Comparison of ENCODE assay signal across 17 cellular contexts in genomic region chr18:9735238-9735637, GRCh38. TPM values are rescaled to one million over a fixed set of nuclear protein-coding genes. Genes with fewer than 3 reads are reported as not detected.
A peak's percentile ranks its signal among the peaks of the same experiment; 100 is the strongest.
DNase-seq lines count a peak whose midpoint lies in the region; ATAC-seq and TF ChIP-seq lines count a peak whose summit lies in the region.
"Had no signal": no experiment of that assay in that cellular context is flagged by ENCODE, and none has a peak within 500 bp of the region (broad histone marks: within the 10 kb centered on the region; RNA-seq: fewer than 3 reads in every experiment).

No MANE protein-coding gene starts in this region.

- in situ Hi-C loops in KBM-7 (cut with MboI; ENCODE audit: low pct_unique_long_range_greater_than_20kb, low sequenced_read_pairs), result no loop called here

- H2AFZ ChIP-seq in mesenchymal stem cell (ENCODE audit: low read depth, low read length), result no peak overlapping the region

- no peak overlapping the region for H3K14ac ChIP-seq in mesenchymal stem cell (ENCODE audit: low read length in 2 of 2)

- H3K27me3 ChIP-seq in mesenchymal stem cell (ENCODE audit: control insufficient read depth in 1 of 2, insufficient read depth in 1 of 2, low read length in 2 of 2), result no peaks in the 10 kb centered on the region
- H3K27me3 ChIP-seq: pancreas had no signal

- no peak overlapping the region for H3K4ac ChIP-seq in mesenchymal stem cell (ENCODE audit: low read depth in 1 of 2, low read length in 2 of 2)

- H3K4me3 ChIP-seq in mesenchymal stem cell (ENCODE audit: insufficient read depth in 1 of 2, low read depth in 1 of 2, low read length in 2 of 2), result no peak overlapping the region
- H3K4me3 ChIP-seq: pancreas, SK-N-MC had no signal

- H3K9me3 Mint-ChIP-seq in CD14-positive monocyte (peaks cover 0 to 2% (median 0%) of the 10 kb centered on the region in 7 donors), naive B cell (no peaks in the 10 kb centered on the region)
- H3K9me3 Mint-ChIP-seq: activated naive CD4-positive, alpha-beta T cell treated with anti-CD3 and anti-CD28 coated beads, Interleukin-2, amount 10 ng/mL, durations not matched to agents 7 days and 5 days; brain; stimulated activated effector memory CD8-positive, alpha-beta T cell treated with anti-CD3 and anti-CD28 coated beads, Interleukin-12 subunit alpha, Interleukin-12 subunit beta, amount 100 ng/mL, for 72 hours had no signal

- peaks cover 72% of the 10 kb centered on the region for H3K4me1 Mint-ChIP-seq in CD14-positive monocyte
- peaks cover 0 to 16% (median 3%) of the 10 kb centered on the region in 3 donors for H3K4me1 Mint-ChIP-seq in naive B cell

- H3K27ac Mint-ChIP-seq in CD14-positive monocyte, result peak overlapping the region; percentile 81 to 88 (median 85)
- peak overlapping the region in 2 of 6 donors; percentile 33 to 47 for H3K27ac Mint-ChIP-seq in naive B cell
- H3K27ac Mint-ChIP-seq: activated naive CD4-positive, alpha-beta T cell treated with anti-CD3 and anti-CD28 coated beads, Interleukin-2, amount 10 ng/mL, durations not matched to agents 7 days and 5 days; stimulated activated effector memory CD8-positive, alpha-beta T cell treated with anti-CD3 and anti-CD28 coated beads, Interleukin-12 subunit alpha, Interleukin-12 subunit beta, amount 100 ng/mL, for 72 hours had no signal

- peaks cover 15% of the 10 kb centered on the region for H3K4me1 ChIP-seq in mesenchymal stem cell (ENCODE audit: control insufficient read depth, insufficient read depth, low read depth, low read length)

- intact Hi-C loops in CD14-positive monocyte (cut with micrococcal nuclease), result no loop called here

- no peak overlapping the region for H4K8ac ChIP-seq in mesenchymal stem cell (ENCODE audit: low read length)

- H3K36me3 Mint-ChIP-seq in CD14-positive monocyte (peaks cover 61 to 72% of the 10 kb centered on the region in 2 donors), naive B cell (no peaks in the 10 kb centered on the region)
- H3K36me3 Mint-ChIP-seq: activated naive CD4-positive, alpha-beta T cell treated with anti-CD3 and anti-CD28 coated beads, Interleukin-2, amount 10 ng/mL, durations not matched to agents 7 days and 5 days; brain; stimulated activated effector memory CD8-positive, alpha-beta T cell treated with anti-CD3 and anti-CD28 coated beads, Interleukin-12 subunit alpha, Interleukin-12 subunit beta, amount 100 ng/mL, for 72 hours had no signal

- TF ChIP-seq CTCF in CD14-positive monocyte (IDR thresholded peaks at IDR 0.05) (no peak), VCaP (conservative IDR thresholded peaks at IDR 0.05) (no peak)

- H2AK5ac ChIP-seq in mesenchymal stem cell (ENCODE audit: low read length, severe bottlenecking), result no peak overlapping the region

- no peak overlapping the region for H4K91ac ChIP-seq in mesenchymal stem cell (ENCODE audit: low read length)

- ATAC-seq in naive B cell (ENCODE audit: low read depth in 2 of 2), result peak; percentile 32 to 40
- ATAC-seq in GM18858 (IDR thresholded peaks at IDR 0.05; ENCODE audit: unreplicated experiment), result no peak
- ATAC-seq: left cardiac atrium; pancreas; stimulated activated effector memory CD8-positive, alpha-beta T cell treated with anti-CD3 and anti-CD28 coated beads, Interleukin-12 subunit alpha, Interleukin-12 subunit beta, amount 100 ng/mL, for 72 hours had no signal

- H3K27me3 Mint-ChIP-seq in CD14-positive monocyte (ENCODE audit: low read depth in 3 of 3) (peaks cover 0 to 2% (median 0%) of the 10 kb centered on the region in 3 donors), naive B cell (peaks cover 0 to 17% (median 7%) of the 10 kb centered on the region in 3 donors)
- H3K27me3 Mint-ChIP-seq: brain had no signal

- no peaks in the 10 kb centered on the region for H3K9me3 ChIP-seq in mesenchymal stem cell (ENCODE audit: control insufficient read depth, low read length)
- H3K9me3 ChIP-seq: pancreas had no signal

- no peak overlapping the region for H3K9ac ChIP-seq in mesenchymal stem cell (ENCODE audit: low read length)

- no peak overlapping the region for H3K4me2 ChIP-seq in mesenchymal stem cell (ENCODE audit: low read length, poor library complexity, severe bottlenecking)

- no peak overlapping the region for H2BK12ac ChIP-seq in mesenchymal stem cell (ENCODE audit: low read length in 2 of 2)

- H3K18ac ChIP-seq in mesenchymal stem cell (ENCODE audit: low read depth in 1 of 2, low read length in 2 of 2), result no peak overlapping the region

- peaks cover 15% of the 10 kb centered on the region for H3K79me1 ChIP-seq in mesenchymal stem cell (replicated peaks; ENCODE audit: low read length, poor library complexity, severe bottlenecking)

- H3K23ac ChIP-seq in mesenchymal stem cell (ENCODE audit: low read length in 2 of 2), result no peak overlapping the region

- peaks cover 5 to 19% of the 10 kb centered on the region in 2 experiments for H3K36me3 ChIP-seq in mesenchymal stem cell (ENCODE audit: control insufficient read depth in 1 of 2, insufficient read depth in 2 of 2, low read depth in 1 of 2, low read length in 2 of 2)
- H3K36me3 ChIP-seq: pancreas had no signal

- H2BK5ac ChIP-seq in mesenchymal stem cell (ENCODE audit: low read depth, low read length, poor library complexity, severe bottlenecking), result no peak overlapping the region

- H2BK120ac ChIP-seq in mesenchymal stem cell (ENCODE audit: low read depth, low read length), result no peak overlapping the region

- H2BK15ac ChIP-seq in mesenchymal stem cell (ENCODE audit: low read depth, poor library complexity, severe bottlenecking), result no peak overlapping the region

- H3K4me3 Mint-ChIP-seq in CD14-positive monocyte, result no peak overlapping the region
- H3K4me3 Mint-ChIP-seq in naive B cell, result no peak overlapping the region
- H3K4me3 Mint-ChIP-seq: activated naive CD4-positive, alpha-beta T cell treated with anti-CD3 and anti-CD28 coated beads, Interleukin-2, amount 10 ng/mL, durations not matched to agents 7 days and 5 days; brain; stimulated activated effector memory CD8-positive, alpha-beta T cell treated with anti-CD3 and anti-CD28 coated beads, Interleukin-12 subunit alpha, Interleukin-12 subunit beta, amount 100 ng/mL, for 72 hours had no signal

- H3K27ac ChIP-seq in VCaP, result peak overlapping the region; percentile 53; the same call in 1 of the 2 replicates
- H3K27ac ChIP-seq in mesenchymal stem cell (ENCODE audit: low read length, poor library complexity, severe bottlenecking), result no peak overlapping the region
- H3K27ac ChIP-seq: pancreas, SK-N-MC had no signal

- WGBS in mesenchymal stem cell, result 94% methylated on average over 9 of the region's 9 CpGs

- no peak for DNase-seq in CD14-positive monocyte (ENCODE audit: low spot score)
- DNase-seq in KBM-7, result peak; percentile 94
- DNase-seq in naive B cell, result no peak
- no peak for DNase-seq in OCI-M1 (lab: John Stamatoyannopoulos, UW)
- no peak for DNase-seq in mesenchymal stem cell
- no peak for DNase-seq in central memory CD4-positive, alpha-beta T cell
- DNase-seq: activated CD8-positive, alpha-beta memory T cell treated with anti-CD3 and anti-CD28 coated beads, Interleukin-2, amount 50 U/mL, for 4 hours; activated naive CD4-positive, alpha-beta T cell treated with anti-CD3 and anti-CD28 coated beads, Interleukin-2, amount 10 ng/mL, durations not matched to agents 7 days and 5 days; hypothalamus; left cardiac atrium; NCI-H446 treated with DMSO at 0.1 percent for 48 hours; pancreas had no signal

RNA-seq across cellular contexts. Expression of gene RAB31, which starts 27.1 kb away (rescaled TPM):
- polyA plus RNA-seq in CD14-positive monocyte, result 100 to 1,000 TPM; 348 to 367 TPM
- polyA plus RNA-seq in naive B cell (ENCODE audit: low read depth in 6 of 6), result 10 to 100 TPM; 20.7 to 66.5 (median 38.6) TPM
- polyA plus RNA-seq in mesenchymal stem cell (2013, experiment 1 of 2), result 128 TPM
- polyA plus RNA-seq in mesenchymal stem cell (2013, experiment 2 of 2), result 128 TPM

Comparison
In these comparisons a context has a peak if more than half of its experiments do, and no peak if none do; other contexts are left out.
1. RNA of gene RAB31, which starts 27.1 kb away (polyA plus RNA-seq): 348 to 367 TPM in CD14-positive monocyte; 20.7 to 66.5 TPM in naive B cell; every median in the first group is over 4 times any median in the second.